ENCODE assay signal across 1 cellular context in genomic region chr5:172719211-172719610, GRCh38.
TF ChIP-seq lines count a peak whose summit lies in the region.

No MANE protein-coding gene starts in this region.

TF ChIP-seq in IMR-90, 13 proteins besides CTCF, POLR2A, EP300 and RAD21 (continued from another document):
- no peak for TF ChIP-seq USF2 (IDR thresholded peaks at IDR 0.05; ENCODE audit: low read depth, low read length)
- TF ChIP-seq FOS (IDR thresholded peaks at IDR 0.05; ENCODE audit: low read depth, low read length), result no peak
- no peak for TF ChIP-seq ELK1 (IDR thresholded peaks at IDR 0.05; ENCODE audit: borderline replicate concordance, low read depth, low read length)
- TF ChIP-seq BHLHE40 (IDR thresholded peaks at IDR 0.05; ENCODE audit: low read depth, low read length), result no peak
- TF ChIP-seq CEBPB (IDR thresholded peaks at IDR 0.05; ENCODE audit: low read depth, low read length), result no peak
- no peak for TF ChIP-seq SMC3 (IDR thresholded peaks at IDR 0.05; ENCODE audit: low read depth, low read length)
- no peak for TF ChIP-seq NFE2L2 (IDR thresholded peaks at IDR 0.05; ENCODE audit: low read depth, low read length)
- no peak for TF ChIP-seq CHD1 (IDR thresholded peaks at IDR 0.05; ENCODE audit: low read depth, low read length)
- no peak for TF ChIP-seq MAZ (IDR thresholded peaks at IDR 0.05; ENCODE audit: borderline replicate concordance, low read depth, low read length)
- TF ChIP-seq RCOR1 (IDR thresholded peaks at IDR 0.05; ENCODE audit: insufficient replicate concordance, low read length), result no peak
